ENCODE assay signal across 22 cellular contexts in genomic region chr3:10489746-10490483, GRCh38. TPM values are rescaled to one million over a fixed set of nuclear protein-coding genes. Genes with fewer than 3 reads are reported as not detected.
"Had no signal": no experiment of that assay in that cellular context is flagged by ENCODE, and none has a peak within 500 bp of the region (broad histone marks: within the 10 kb centered on the region; RNA-seq: fewer than 3 reads in every experiment).

No MANE protein-coding gene starts in this region.

- H3K27ac ChIP-seq: prostate gland, right atrium auricular region, sigmoid colon, spleen, stomach, thyroid gland, vagina had no signal

- H3K36me3 Mint-ChIP-seq: memory B cell; natural killer cell; stimulated activated memory B cell treated with anti-CD40 and anti-IgM and Interleukin-4, amounts not matched to agents 10 μg/mL and 1 μg/mL and 100 μg/mL, for 72 hours had no signal

- H3K27me3 ChIP-seq: right atrium auricular region, spleen, stomach, thyroid gland, vagina had no signal

- H3K4me1 ChIP-seq: prostate gland, sigmoid colon, spleen, thyroid gland, vagina had no signal

- FAIRE-seq: frontal cortex, keratinocyte had no signal

- H3K9me3 ChIP-seq: prostate gland, right atrium auricular region, sigmoid colon, spleen, stomach, thyroid gland, vagina had no signal

- H3K4me3 ChIP-seq: lung, prostate gland, right atrium auricular region, sigmoid colon, spleen, stomach, thyroid gland, vagina had no signal

- H3K9me3 Mint-ChIP-seq: natural killer cell had no signal

- H3K4me1 Mint-ChIP-seq: memory B cell; natural killer cell; stimulated activated memory B cell treated with anti-CD40 and anti-IgM and Interleukin-4, amounts not matched to agents 10 μg/mL and 1 μg/mL and 100 μg/mL, for 72 hours had no signal

- H3K4me3 Mint-ChIP-seq: memory B cell; natural killer cell; stimulated activated memory B cell treated with anti-CD40 and anti-IgM and Interleukin-4, amounts not matched to agents 10 μg/mL and 1 μg/mL and 100 μg/mL, for 72 hours had no signal

- ATAC-seq: left ventricle myocardium superior; natural killer cell; stimulated activated memory B cell treated with anti-CD40 and anti-IgM and Interleukin-4, amounts not matched to agents 10 μg/mL and 1 μg/mL and 100 μg/mL, for 72 hours had no signal

- H3K36me3 ChIP-seq: prostate gland, right atrium auricular region, sigmoid colon, spleen, stomach, thyroid gland, vagina had no signal

- H3K27me3 Mint-ChIP-seq: stimulated activated memory B cell treated with anti-CD40 and anti-IgM and Interleukin-4, amounts not matched to agents 10 μg/mL and 1 μg/mL and 100 μg/mL, for 72 hours had no signal

- H3K27ac Mint-ChIP-seq: memory B cell; natural killer cell; stimulated activated memory B cell treated with anti-CD40 and anti-IgM and Interleukin-4, amounts not matched to agents 10 μg/mL and 1 μg/mL and 100 μg/mL, for 72 hours had no signal

- DNase-seq: cortex of kidney; head of caudate nucleus; left ventricle myocardium superior; natural killer cell; sigmoid colon; spleen; stimulated activated CD4-positive, alpha-beta T cell treated with anti-CD3 and anti-CD28 coated beads, Interleukin-4, amount 100 ng/mL, for 4 hours; stomach; thyroid gland; trophoblast cell had no signal

RNA-seq across cellular contexts. Expression of gene ATP2B2, which starts 15.5 kb away (rescaled TPM):
- total RNA-seq: dermis microvascular lymphatic vessel endothelial cell, fibroblast of villous mesenchyme, left ventricle myocardium superior, mononuclear cell, natural killer cell, ureter had no signal
